18 cellular contexts compared by ENCODE assay signal in the genomic region with DNA sequence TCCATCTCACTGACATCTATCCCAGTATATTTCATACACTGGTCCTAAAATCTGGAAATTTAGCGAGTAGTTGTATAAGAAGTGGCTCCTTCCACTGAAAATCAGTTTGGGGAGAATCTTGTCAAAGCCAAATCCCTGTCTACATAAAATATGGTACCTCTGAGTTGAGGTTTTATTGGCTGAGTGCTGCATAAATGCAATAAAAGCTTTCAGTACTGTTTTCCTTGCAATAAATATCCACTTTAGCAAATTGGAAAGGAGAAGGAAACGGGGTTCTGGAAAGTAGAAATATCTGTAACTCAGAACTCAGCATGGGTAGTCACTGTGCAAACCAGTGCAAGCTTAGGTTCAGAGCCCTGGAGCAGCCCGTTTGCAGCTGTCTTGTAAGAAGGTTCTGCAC.
DNase-seq lines count a peak whose midpoint lies in the region; ATAC-seq and TF ChIP-seq lines count a peak whose summit lies in the region.
"Had no signal": no experiment of that assay in that cellular context is flagged by ENCODE, and none has a peak within 500 bp of the region (broad histone marks: within the 10 kb centered on the region; RNA-seq: fewer than 3 reads in every experiment).

No MANE protein-coding gene starts in this region.

- no peaks in the 10 kb centered on the region for H3K27me3 Mint-ChIP-seq in mesothelial cell of epicardium (ENCODE audit: low read depth)
- H3K27me3 Mint-ChIP-seq: B cell; CD4-positive, alpha-beta T cell had no signal

- H3K27ac Mint-ChIP-seq in mesothelial cell of epicardium, result peak overlapping the region; percentile 26
- H3K27ac Mint-ChIP-seq: B cell; CD4-positive, alpha-beta T cell; CD8-positive, alpha-beta T cell had no signal

- H3K9me3 ChIP-seq in HEK293 (ENCODE audit: control insufficient read depth, insufficient read depth, low read depth, low read length) (no peaks in the 10 kb centered on the region), hepatocyte (ENCODE audit: low read depth) (no peaks in the 10 kb centered on the region)
- H3K9me3 ChIP-seq: A549; BLaER1 treated with 17β-estradiol and CSF1 and Interleukin-3, amounts not matched to agents 10 nM and 100 nM; Caco-2 had no signal

- no peak for ATAC-seq in GM19351 (IDR thresholded peaks at IDR 0.05; ENCODE audit: unreplicated experiment)
- no peak for ATAC-seq in HG02678 (IDR thresholded peaks at IDR 0.05; ENCODE audit: unreplicated experiment)
- ATAC-seq: A549; CD8-positive, alpha-beta T cell had no signal

- H2AFZ ChIP-seq in hepatocyte, result no peak overlapping the region

- H3K4me1 ChIP-seq in HEK293 (ENCODE audit: control insufficient read depth, insufficient read depth, low read length), result no peaks in the 10 kb centered on the region
- H3K4me1 ChIP-seq in hepatocyte (ENCODE audit: insufficient read depth), result peaks cover 6% of the 10 kb centered on the region
- H3K4me1 ChIP-seq: A549; BLaER1 treated with 17β-estradiol and CSF1 and Interleukin-3, amounts not matched to agents 10 nM and 100 nM; Caco-2 had no signal

- TF ChIP-seq CTCF in HEK293 (tag by site-specific recombination; IDR thresholded peaks at IDR 0.05), result no peak
- no peak for TF ChIP-seq CTCF in hepatocyte (IDR thresholded peaks at IDR 0.05; ENCODE audit: poor library complexity)
- no peak for TF ChIP-seq CTCF in mesothelial cell of epicardium (IDR thresholded peaks at IDR 0.05; ENCODE audit: unreplicated experiment)

- no peaks in the 10 kb centered on the region for H3K36me3 Mint-ChIP-seq in mesothelial cell of epicardium

- DNase-seq in hepatocyte (ENCODE audit: low spot score), result no peak
- DNase-seq in mesothelial cell of epicardium (ENCODE audit: low spot score in 2 of 2, unreplicated experiment in 2 of 2), result no peak
- DNase-seq in dedifferentiated amniotic fluid mesenchymal stem cell (ENCODE audit: extremely low spot score), result no peak
- DNase-seq: AML-193; Caco-2; Calu3; CD4-positive, alpha-beta T cell; CD8-positive, alpha-beta T cell; DMS79 treated with DMSO at 0.1 percent for 48 hours; GF-D8 had no signal

- no peaks in the 10 kb centered on the region for H3K27me3 ChIP-seq in hepatocyte
- H3K27me3 ChIP-seq: BLaER1 treated with 17β-estradiol and CSF1 and Interleukin-3, amounts not matched to agents 10 nM and 100 nM had no signal

- POLR2A ChIA-PET in HEK293 (lab: Yijun Ruan, JAX), result no interaction called here

- H3K4me3 Mint-ChIP-seq in mesothelial cell of epicardium, result no peak overlapping the region
- H3K4me3 Mint-ChIP-seq: B cell; CD4-positive, alpha-beta T cell; CD8-positive, alpha-beta T cell had no signal

- no peaks in the 10 kb centered on the region for H3K36me3 ChIP-seq in HEK293 (ENCODE audit: control insufficient read depth in 2 of 2, insufficient read depth in 1 of 2, low read length in 2 of 2)
- no peaks in the 10 kb centered on the region for H3K36me3 ChIP-seq in hepatocyte (replicated peaks; ENCODE audit: insufficient read depth, low read depth)

- H3K79me2 ChIP-seq in hepatocyte, result no peaks in the 10 kb centered on the region

- peaks cover 17% of the 10 kb centered on the region for H3K4me1 Mint-ChIP-seq in mesothelial cell of epicardium
- H3K4me1 Mint-ChIP-seq: B cell had no signal

- CTCF ChIA-PET in HEK293 (lab: Yijun Ruan, JAX), result no interaction called here

- H3K27ac ChIP-seq in HEK293 (ENCODE audit: extremely low read depth, low read depth, low read length) (no peak overlapping the region), hepatocyte (peak overlapping the region; percentile 54)
- H3K27ac ChIP-seq: 22Rv1; A549; BLaER1 treated with 17β-estradiol and CSF1 and Interleukin-3, amounts not matched to agents 10 nM and 100 nM; C4-2B had no signal

- no peaks in the 10 kb centered on the region for H4K20me1 ChIP-seq in hepatocyte (ENCODE audit: insufficient read depth, poor library complexity, severe bottlenecking)
- H4K20me1 ChIP-seq: BLaER1 treated with 17β-estradiol and CSF1 and Interleukin-3, amounts not matched to agents 10 nM and 100 nM had no signal

- H3K4me2 ChIP-seq in hepatocyte, result no peak overlapping the region
- H3K4me2 ChIP-seq: A549; BLaER1 treated with 17β-estradiol and CSF1 and Interleukin-3, amounts not matched to agents 10 nM and 100 nM had no signal

- H3K4me3 ChIP-seq in HEK293 (ENCODE audit: low read depth, low read length) (no peak overlapping the region), hepatocyte (no peak overlapping the region)
- H3K4me3 ChIP-seq: A549; BLaER1 treated with 17β-estradiol and CSF1 and Interleukin-3, amounts not matched to agents 10 nM and 100 nM had no signal

- 55% methylated on average over 3 of the region's 3 CpGs for WGBS in hepatocyte (ENCODE audit: low lambda C conversion rate, missing lambda C conversion rate)

- H3K9me3 Mint-ChIP-seq in mesothelial cell of epicardium, result no peaks in the 10 kb centered on the region
- H3K9me3 Mint-ChIP-seq: CD4-positive, alpha-beta T cell; CD8-positive, alpha-beta T cell had no signal

- no peaks in the 10 kb centered on the region for H3K9me2 ChIP-seq in hepatocyte (replicated peaks; ENCODE audit: insufficient read depth)

TF ChIP-seq in HEK293, 187 proteins besides CTCF, POLR2A, EP300 and RAD21:
- TF ChIP-seq, protein P1, sequence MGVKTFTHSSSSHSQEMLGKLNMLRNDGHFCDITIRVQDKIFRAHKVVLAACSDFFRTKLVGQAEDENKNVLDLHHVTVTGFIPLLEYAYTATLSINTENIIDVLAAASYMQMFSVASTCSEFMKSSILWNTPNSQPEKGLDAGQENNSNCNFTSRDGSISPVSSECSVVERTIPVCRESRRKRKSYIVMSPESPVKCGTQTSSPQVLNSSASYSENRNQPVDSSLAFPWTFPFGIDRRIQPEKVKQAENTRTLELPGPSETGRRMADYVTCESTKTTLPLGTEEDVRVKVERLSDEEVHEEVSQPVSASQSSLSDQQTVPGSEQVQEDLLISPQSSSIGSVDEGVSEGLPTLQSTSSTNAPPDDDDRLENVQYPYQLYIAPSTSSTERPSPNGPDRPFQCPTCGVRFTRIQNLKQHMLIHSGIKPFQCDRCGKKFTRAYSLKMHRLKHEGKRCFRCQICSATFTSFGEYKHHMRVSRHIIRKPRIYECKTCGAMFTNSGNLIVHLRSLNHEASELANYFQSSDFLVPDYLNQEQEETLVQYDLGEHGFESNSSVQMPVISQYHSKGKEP (tag by site-specific recombination; IDR thresholded peaks at IDR 0.05), result peak; percentile 52; the same call in 1 of the 2 replicates
- TF ChIP-seq REPIN1 (tag by site-specific recombination; IDR thresholded peaks at IDR 0.05; ENCODE audit: low read depth) (no peak), ZNF561 (tag by site-specific recombination; IDR thresholded peaks at IDR 0.05; ENCODE audit: borderline replicate concordance) (no peak), TRIM28 (IDR thresholded peaks at IDR 0.05; ENCODE audit: borderline replicate concordance, low read length) (no peak)
- TF ChIP-seq, protein P2, sequence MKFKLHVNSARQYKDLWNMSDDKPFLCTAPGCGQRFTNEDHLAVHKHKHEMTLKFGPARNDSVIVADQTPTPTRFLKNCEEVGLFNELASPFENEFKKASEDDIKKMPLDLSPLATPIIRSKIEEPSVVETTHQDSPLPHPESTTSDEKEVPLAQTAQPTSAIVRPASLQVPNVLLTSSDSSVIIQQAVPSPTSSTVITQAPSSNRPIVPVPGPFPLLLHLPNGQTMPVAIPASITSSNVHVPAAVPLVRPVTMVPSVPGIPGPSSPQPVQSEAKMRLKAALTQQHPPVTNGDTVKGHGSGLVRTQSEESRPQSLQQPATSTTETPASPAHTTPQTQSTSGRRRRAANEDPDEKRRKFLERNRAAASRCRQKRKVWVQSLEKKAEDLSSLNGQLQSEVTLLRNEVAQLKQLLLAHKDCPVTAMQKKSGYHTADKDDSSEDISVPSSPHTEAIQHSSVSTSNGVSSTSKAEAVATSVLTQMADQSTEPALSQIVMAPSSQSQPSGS (tag by site-specific recombination; IDR thresholded peaks at IDR 0.05; ENCODE audit: low read depth), result no peak
- TF ChIP-seq, protein P3, sequence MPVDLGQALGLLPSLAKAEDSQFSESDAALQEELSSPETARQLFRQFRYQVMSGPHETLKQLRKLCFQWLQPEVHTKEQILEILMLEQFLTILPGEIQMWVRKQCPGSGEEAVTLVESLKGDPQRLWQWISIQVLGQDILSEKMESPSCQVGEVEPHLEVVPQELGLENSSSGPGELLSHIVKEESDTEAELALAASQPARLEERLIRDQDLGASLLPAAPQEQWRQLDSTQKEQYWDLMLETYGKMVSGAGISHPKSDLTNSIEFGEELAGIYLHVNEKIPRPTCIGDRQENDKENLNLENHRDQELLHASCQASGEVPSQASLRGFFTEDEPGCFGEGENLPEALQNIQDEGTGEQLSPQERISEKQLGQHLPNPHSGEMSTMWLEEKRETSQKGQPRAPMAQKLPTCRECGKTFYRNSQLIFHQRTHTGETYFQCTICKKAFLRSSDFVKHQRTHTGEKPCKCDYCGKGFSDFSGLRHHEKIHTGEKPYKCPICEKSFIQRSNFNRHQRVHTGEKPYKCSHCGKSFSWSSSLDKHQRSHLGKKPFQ (tag by site-specific recombination; IDR thresholded peaks at IDR 0.05), result no peak
- TF ChIP-seq, protein P4, sequence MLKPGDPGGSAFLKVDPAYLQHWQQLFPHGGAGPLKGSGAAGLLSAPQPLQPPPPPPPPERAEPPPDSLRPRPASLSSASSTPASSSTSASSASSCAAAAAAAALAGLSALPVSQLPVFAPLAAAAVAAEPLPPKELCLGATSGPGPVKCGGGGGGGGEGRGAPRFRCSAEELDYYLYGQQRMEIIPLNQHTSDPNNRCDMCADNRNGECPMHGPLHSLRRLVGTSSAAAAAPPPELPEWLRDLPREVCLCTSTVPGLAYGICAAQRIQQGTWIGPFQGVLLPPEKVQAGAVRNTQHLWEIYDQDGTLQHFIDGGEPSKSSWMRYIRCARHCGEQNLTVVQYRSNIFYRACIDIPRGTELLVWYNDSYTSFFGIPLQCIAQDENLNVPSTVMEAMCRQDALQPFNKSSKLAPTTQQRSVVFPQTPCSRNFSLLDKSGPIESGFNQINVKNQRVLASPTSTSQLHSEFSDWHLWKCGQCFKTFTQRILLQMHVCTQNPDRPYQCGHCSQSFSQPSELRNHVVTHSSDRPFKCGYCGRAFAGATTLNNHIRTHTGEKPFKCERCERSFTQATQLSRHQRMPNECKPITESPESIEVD (tag by site-specific recombination; IDR thresholded peaks at IDR 0.05), result 0 out of 2 replicates have a peak, but pooled peaks have one; percentile 34
